In the genomic region with DNA sequence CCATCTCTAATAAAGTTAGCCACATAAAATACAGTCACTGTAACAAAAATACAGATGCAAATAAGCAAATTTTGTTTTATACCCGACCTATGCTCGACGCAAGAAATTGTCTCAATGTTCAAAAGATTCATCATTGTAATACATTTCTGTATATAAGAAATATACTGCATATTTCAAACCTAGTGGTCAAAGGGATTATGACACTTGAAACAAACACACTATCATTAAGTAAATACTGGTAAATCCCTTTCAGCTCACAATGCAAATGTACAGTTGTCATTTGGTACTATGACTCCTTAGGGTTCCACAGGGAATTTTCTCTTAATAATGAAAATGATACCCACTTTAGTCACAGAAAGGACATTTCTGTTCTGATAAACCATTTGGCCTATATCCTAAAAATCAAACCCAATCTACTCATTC, we compare ENCODE assay signal across 9 cellular contexts. TPM values are rescaled to one million over a fixed set of nuclear protein-coding genes. Genes with fewer than 3 reads are reported as not detected.
DNase-seq lines count a peak whose midpoint lies in the region; ATAC-seq and TF ChIP-seq lines count a peak whose summit lies in the region.
"Had no signal": no experiment of that assay in that cellular context is flagged by ENCODE, and none has a peak within 500 bp of the region (broad histone marks: within the 10 kb centered on the region; RNA-seq: fewer than 3 reads in every experiment).

No MANE protein-coding gene starts in this region.

- DNase-seq in Caco-2 (peak in 1 of 2 experiments; percentile 17), activated B cell treated with CpG ODN at 0.5 μM for 24 hours (no peak), hepatocyte (ENCODE audit: low spot score) (peak; percentile 44), thoracic aorta (ENCODE audit: low spot score) (no peak), iPS-NIHi11 (ENCODE audit: low spot score) (no peak), ecto neural progenitor cell (ENCODE audit: low spot score) (no peak)

- TF ChIP-seq CTCF in Caco-2 (IDR thresholded peaks at IDR 0.05; ENCODE audit: insufficient read depth in 1 of 2, low read depth in 1 of 2, low read length in 1 of 2, severe bottlenecking in 1 of 2, unreplicated experiment in 1 of 2) (peak; percentile 21 to 33), activated B cell treated with CpG ODN at 0.5 μM for 24 hours (IDR thresholded peaks at IDR 0.05) (no peak), hepatocyte (IDR thresholded peaks at IDR 0.05; ENCODE audit: poor library complexity) (peak; percentile 37), thoracic aorta (IDR thresholded peaks at IDR 0.05) (peak; percentile 68)

- H4K20me1 ChIP-seq in hepatocyte (ENCODE audit: insufficient read depth, poor library complexity, severe bottlenecking), result peaks cover 18% of the 10 kb centered on the region

- ATAC-seq in HG03378 (IDR thresholded peaks at IDR 0.05; ENCODE audit: unreplicated experiment) (peak; percentile 21), activated B cell treated with CpG ODN at 0.5 μM for 24 hours (ENCODE audit: low read depth) (no peak), thoracic aorta (ENCODE audit: insufficient number of reproducible peaks, low FRiP score, low read depth) (no peak), GM21786 (IDR thresholded peaks at IDR 0.05; ENCODE audit: unreplicated experiment) (no peak)

- intact Hi-C loops in Caco-2 (cut with micrococcal nuclease; ENCODE audit: unreplicated experiment), result loop anchor here (2.0 to 10.0 kb wide), 2 partner anchors 16 to 282 kb away; no protein-coding TSS in a partner anchor
- intact Hi-C loops in activated B cell treated with CpG ODN at 0.5 μM for 24 hours (cut with micrococcal nuclease), result loop anchor here (1.0 to 10.0 kb wide), 2 partner anchors 197 to 622 kb away; no protein-coding TSS in a partner anchor

- BruUV-seq in Caco-2 (replicated peaks; lab: Mats Ljungman, UMichigan), result no TSS peak

- POLR2A ChIA-PET in Caco-2 (lab: Charles Lee), result no interaction called here
- POLR2A ChIA-PET in activated B cell treated with CpG ODN at 0.5 μM for 24 hours (lab: Charles Lee), result interaction anchor here (1.0 to 5.0 kb wide), 8 partner anchors 8 to 122 kb away, joined by 3 to 56 read pairs (median 6); no protein-coding TSS in a partner anchor

- no peaks in the 10 kb centered on the region for H3K9me3 Mint-ChIP-seq in Caco-2 (ENCODE audit: unreplicated experiment)
- no peaks in the 10 kb centered on the region for H3K9me3 Mint-ChIP-seq in activated B cell treated with CpG ODN at 0.5 μM for 24 hours

- peak overlapping the region; percentile 76 for H3K4me2 ChIP-seq in hepatocyte

- H3K36me3 Mint-ChIP-seq in Caco-2 (ENCODE audit: insufficient read depth, unreplicated experiment) (peaks cover 23% of the 10 kb centered on the region), activated B cell treated with CpG ODN at 0.5 μM for 24 hours (ENCODE audit: low read depth) (peaks cover 9% of the 10 kb centered on the region)

- H2AFZ ChIP-seq in hepatocyte, result no peak overlapping the region

- H3K4me3 Mint-ChIP-seq in Caco-2 (ENCODE audit: unreplicated experiment) (no peak overlapping the region), activated B cell treated with CpG ODN at 0.5 μM for 24 hours (peak overlapping the region; percentile 98)

- CTCF ChIA-PET in Caco-2 (lab: Charles Lee) (interaction anchor here (0.6 kb wide), 1 partner anchor 197 kb away, joined by 3 read pairs; no protein-coding TSS in a partner anchor), activated B cell treated with CpG ODN at 0.5 μM for 24 hours (lab: Charles Lee) (interaction anchor here (1.6 to 2.8 kb wide), 3 partner anchors 57 to 250 kb away, joined by 4 to 6 read pairs (median 4); no protein-coding TSS in a partner anchor)

- peaks cover 12% of the 10 kb centered on the region; the same call in 1 of the 2 replicates for H3K4me1 ChIP-seq in Caco-2
- peaks cover 9% of the 10 kb centered on the region for H3K4me1 ChIP-seq in hepatocyte (ENCODE audit: insufficient read depth)
- H3K4me1 ChIP-seq in thoracic aorta (ENCODE audit: control insufficient read depth in 1 of 2, low read depth in 2 of 2), result peaks cover 12 to 32% of the 10 kb centered on the region in 2 donors

- H3K36me3 ChIP-seq in Caco-2 (ENCODE audit: control insufficient read depth, insufficient read depth, low read length) (no peaks in the 10 kb centered on the region), hepatocyte (replicated peaks; ENCODE audit: insufficient read depth, low read depth) (no peaks in the 10 kb centered on the region), thoracic aorta (no peaks in the 10 kb centered on the region)

- H3K4me3 ChIP-seq in Caco-2 (ENCODE audit: low read depth, low read length) (no peak overlapping the region), hepatocyte (no peak overlapping the region), thoracic aorta (peak overlapping the region; percentile 95)

- H3K27me3 Mint-ChIP-seq in Caco-2 (ENCODE audit: insufficient read depth, unreplicated experiment) (peaks cover 3% of the 10 kb centered on the region), activated B cell treated with CpG ODN at 0.5 μM for 24 hours (no peaks in the 10 kb centered on the region)

- H3K27ac ChIP-seq in hepatocyte (no peak overlapping the region), thoracic aorta (peak overlapping the region; percentile 97 to 99)
- H3K27ac ChIP-seq: SK-N-MC had no signal

- H3K79me2 ChIP-seq in hepatocyte, result peaks cover 59% of the 10 kb centered on the region

- H3K9me2 ChIP-seq in hepatocyte (replicated peaks; ENCODE audit: insufficient read depth), result no peaks in the 10 kb centered on the region

- H3K4me1 Mint-ChIP-seq in Caco-2 (ENCODE audit: low read depth, unreplicated experiment) (peaks cover 24% of the 10 kb centered on the region), activated B cell treated with CpG ODN at 0.5 μM for 24 hours (peaks cover 51% of the 10 kb centered on the region)

- H3K27ac Mint-ChIP-seq in Caco-2 (ENCODE audit: unreplicated experiment) (no peak overlapping the region), activated B cell treated with CpG ODN at 0.5 μM for 24 hours (peak overlapping the region; percentile 98)

- H3K9me3 ChIP-seq in Caco-2 (no peaks in the 10 kb centered on the region), hepatocyte (ENCODE audit: low read depth) (no peaks in the 10 kb centered on the region), thoracic aorta (no peaks in the 10 kb centered on the region)

- H3K27me3 ChIP-seq in Caco-2 (replicated peaks; ENCODE audit: control insufficient read depth, insufficient read depth, low read length) (peaks cover 2% of the 10 kb centered on the region), hepatocyte (no peaks in the 10 kb centered on the region), thoracic aorta (replicated peaks; ENCODE audit: insufficient read depth) (no peaks in the 10 kb centered on the region)

- WGBS in hepatocyte (ENCODE audit: low lambda C conversion rate, missing lambda C conversion rate), result 95% methylated on average over 3 of the region's 3 CpGs

RNA-seq across cellular contexts. Expression of a gene that starts 2.2 kb away (rescaled TPM):
- total RNA-seq in Caco-2 (2022), result 1.0 and 4.3 TPM in 2 replicates
- total RNA-seq in activated B cell treated with CpG ODN at 0.5 μM for 24 hours, result 22.2 and 25.4 TPM in 2 replicates
- 9.4 TPM in 2 replicates for total RNA-seq in hepatocyte
- polyA plus RNA-seq in hepatocyte, result 3.3 and 3.9 TPM in 2 replicates
- 10 to 100 TPM; 32.9 to 51.7 TPM for total RNA-seq in thoracic aorta
